ENCODE assay signal across 15 cellular contexts in the genomic region with DNA sequence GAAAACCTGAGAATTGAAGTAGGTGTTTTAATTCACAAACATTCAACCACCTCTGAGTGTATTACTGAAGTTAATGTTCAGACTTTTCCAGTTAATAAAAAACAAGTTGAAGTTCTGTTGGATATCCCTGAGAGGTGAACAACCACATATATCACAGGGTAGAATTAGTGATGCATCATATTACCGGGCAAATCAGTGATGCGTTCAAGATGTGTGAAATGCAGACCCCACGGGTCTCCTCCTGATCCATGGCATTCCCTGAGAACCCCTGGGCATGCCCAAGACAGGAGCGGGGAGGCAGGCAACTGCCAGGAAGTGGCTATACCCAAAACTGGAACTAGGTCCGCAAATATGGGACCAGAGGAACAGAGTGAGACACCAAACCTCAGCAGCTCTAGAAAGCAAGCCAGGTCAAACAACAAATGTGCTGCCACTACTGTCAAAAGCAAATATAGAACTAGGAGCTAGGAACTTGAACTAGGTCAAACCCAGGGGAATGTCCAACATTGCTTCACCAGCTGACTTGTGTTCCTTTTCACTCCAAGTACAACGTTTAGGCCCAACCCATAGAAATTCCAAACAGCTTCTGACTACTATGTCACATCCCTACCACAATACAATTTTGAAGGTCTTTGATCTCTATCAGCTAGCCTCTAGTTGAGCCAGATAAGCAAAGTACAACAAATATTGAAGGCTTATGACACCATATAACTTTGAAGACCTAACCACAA. TPM values are rescaled to one million over a fixed set of nuclear protein-coding genes. Genes with fewer than 3 reads are reported as not detected.
DNase-seq lines count a peak whose midpoint lies in the region; ATAC-seq, FAIRE-seq and TF ChIP-seq lines count a peak whose summit lies in the region.
"Had no signal": no experiment of that assay in that cellular context is flagged by ENCODE, and none has a peak within 500 bp of the region (broad histone marks: within the 10 kb centered on the region; RNA-seq: fewer than 3 reads in every experiment).

No MANE protein-coding gene starts in this region.

- TF ChIP-seq CTCF in GM12878 (IDR thresholded peaks at IDR 0.05 in 2 of 3, conservative IDR thresholded peaks at IDR 0.05 in 1 of 3; ENCODE audit: control insufficient read depth in 2 of 3, extremely low read depth in 1 of 3, insufficient read depth in 1 of 3, low read depth in 3 of 3, low read length in 3 of 3) (no peak), kidney epithelial cell (IDR thresholded peaks at IDR 0.05; ENCODE audit: insufficient read depth, low read length, poor library complexity, severe bottlenecking) (no peak), gastrocnemius medialis (IDR thresholded peaks at IDR 0.05 in 4 of 5, conservative IDR thresholded peaks at IDR 0.05 in 1 of 5) (no peak)

- no peaks in the 10 kb centered on the region for H3K9me3 Mint-ChIP-seq in activated CD8-positive, alpha-beta T cell treated with anti-CD3 and anti-CD28 coated beads, Interleukin-2, amount 10 ng/mL, durations not matched to agents 7 days and 5 days (ENCODE audit: insufficient read depth)
- H3K9me3 Mint-ChIP-seq: activated T-helper 2 cell treated with anti-CD3 and anti-CD28 coated beads, Interferon-gamma antibody, Interleukin-2, Interleukin-4, amounts not matched to agents 10 μg/mL and 5 μg/mL and 100 μg/mL, durations not matched to agents 14 hours and 24 hours and 36 hours had no signal

- H3K4me3 Mint-ChIP-seq in activated CD8-positive, alpha-beta T cell treated with anti-CD3 and anti-CD28 coated beads, Interleukin-2, amount 10 ng/mL, durations not matched to agents 7 days and 5 days, result no peak overlapping the region

- DNase-seq in GM12878 (ENCODE audit: low read depth, low spot score) (no peak), kidney epithelial cell (ENCODE audit: low read depth) (peak; percentile 89), gastrocnemius medialis (peak; percentile 51 to 65), Ammon's horn (ENCODE audit: low spot score) (no peak), amygdala (lab: John Stamatoyannopoulos, UW) (no peak), T-helper 9 cell (no peak)
- no peak for DNase-seq in activated CD8-positive, alpha-beta T cell treated with anti-CD3 and anti-CD28 coated beads, Interleukin-2, amount 10 ng/mL, durations not matched to agents 7 days and 5 days
- DNase-seq: DMS53, NCI-H1417 treated with DMSO at 0.1 percent for 48 hours had no signal

- H3K27ac Mint-ChIP-seq in activated CD8-positive, alpha-beta T cell treated with anti-CD3 and anti-CD28 coated beads, Interleukin-2, amount 10 ng/mL, durations not matched to agents 7 days and 5 days, result no peak overlapping the region
- H3K27ac Mint-ChIP-seq: activated T-helper 2 cell treated with anti-CD3 and anti-CD28 coated beads, Interferon-gamma antibody, Interleukin-2, Interleukin-4, amounts not matched to agents 10 μg/mL and 5 μg/mL and 100 μg/mL, durations not matched to agents 14 hours and 24 hours and 36 hours had no signal

- TF ChIP-seq RAD21 in GM12878 (IDR thresholded peaks at IDR 0.05; ENCODE audit: insufficient read depth, low read depth, low read length), result no peak

- ATAC-seq in GM18498 (IDR thresholded peaks at IDR 0.05; ENCODE audit: unreplicated experiment) (peak; percentile 47), GM12878 (no peak), gastrocnemius medialis (peak; percentile 99)
- no peak for ATAC-seq in activated CD8-positive, alpha-beta T cell treated with anti-CD3 and anti-CD28 coated beads, Interleukin-2, amount 10 ng/mL, durations not matched to agents 7 days and 5 days

- TF ChIP-seq EP300 in GM12878 (IDR thresholded peaks at IDR 0.05; ENCODE audit: borderline replicate concordance in 1 of 2, control insufficient read depth in 1 of 2, low read depth in 2 of 2, low read length in 2 of 2), result no peak

- CTCF ChIA-PET in GM12878 (lab: Yijun Ruan, JAX), result no interaction called here
- CTCF ChIA-PET in activated CD8-positive, alpha-beta T cell treated with anti-CD3 and anti-CD28 coated beads, Interleukin-2, amount 10 ng/mL, durations not matched to agents 7 days and 5 days (lab: Charles Lee), result interaction anchor here (1.4 kb wide), 1 partner anchor 78 kb away, joined by 3 read pairs; no protein-coding TSS in a partner anchor

- RAD21 ChIA-PET in GM12878 (lab: Charles Lee; ENCODE audit: unreplicated experiment), result no interaction called here

- H3K9me3 ChIP-seq in GM12878 (replicated peaks; ENCODE audit: control insufficient read depth, insufficient read depth, low read length) (no peaks in the 10 kb centered on the region), gastrocnemius medialis (no peaks in the 10 kb centered on the region)
- H3K9me3 ChIP-seq: HAP-1 had no signal

- no peaks in the 10 kb centered on the region for H4K20me1 ChIP-seq in GM12878 (ENCODE audit: control insufficient read depth, insufficient read depth)

- no peaks in the 10 kb centered on the region for H3K27me3 ChIP-seq in GM12878 (replicated peaks in 1 of 2; ENCODE audit: control insufficient read depth in 2 of 2, insufficient read depth in 2 of 2, low read length in 1 of 2)
- H3K27me3 ChIP-seq in kidney epithelial cell (ENCODE audit: control insufficient read depth, insufficient read depth, low read length), result no peaks in the 10 kb centered on the region
- no peaks in the 10 kb centered on the region for H3K27me3 ChIP-seq in gastrocnemius medialis

- peaks cover 31% of the 10 kb centered on the region for H3K4me1 Mint-ChIP-seq in activated CD8-positive, alpha-beta T cell treated with anti-CD3 and anti-CD28 coated beads, Interleukin-2, amount 10 ng/mL, durations not matched to agents 7 days and 5 days (ENCODE audit: low read depth)

- POLR2A ChIA-PET in GM12878 (lab: Charles Lee), result no interaction called here
- POLR2A ChIA-PET in activated CD8-positive, alpha-beta T cell treated with anti-CD3 and anti-CD28 coated beads, Interleukin-2, amount 10 ng/mL, durations not matched to agents 7 days and 5 days (lab: Charles Lee), result no interaction called here

- BruUV-seq in GM12878 (replicated peaks; lab: Mats Ljungman, UMichigan), result no TSS peak

- no peak overlapping the region for H3K27ac ChIP-seq in GM12878 (ENCODE audit: control insufficient read depth, insufficient read depth)
- H3K27ac ChIP-seq in gastrocnemius medialis, result peak overlapping the region; percentile 65 to 88 (median 74)
- H3K27ac ChIP-seq: VCaP had no signal

- H3K79me2 ChIP-seq in GM12878 (ENCODE audit: control insufficient read depth, insufficient read depth, low read length), result no peaks in the 10 kb centered on the region; the same call in 1 of the 2 replicates

- no peak overlapping the region for H2AFZ ChIP-seq in GM12878 (ENCODE audit: control insufficient read depth, low read depth, low read length)

- no peak for TF ChIP-seq POLR2A in GM12878 (IDR thresholded peaks at IDR 0.05; ENCODE audit: low read depth, low read length)
- TF ChIP-seq POLR2A in gastrocnemius medialis (IDR thresholded peaks at IDR 0.05), result no peak

- peak; percentile 35 for FAIRE-seq in GM12878 (lab: Jason Lieb, UNC)
- FAIRE-seq: islet of Langerhans had no signal

- H3K36me3 ChIP-seq in GM12878 (ENCODE audit: control insufficient read depth in 2 of 2, insufficient read depth in 2 of 2, low read length in 1 of 2), result no peaks in the 10 kb centered on the region
- H3K36me3 ChIP-seq in kidney epithelial cell (ENCODE audit: control insufficient read depth, insufficient read depth, low read length), result no peaks in the 10 kb centered on the region
- H3K36me3 ChIP-seq in gastrocnemius medialis, result no peaks in the 10 kb centered on the region
- H3K36me3 ChIP-seq: HAP-1 had no signal

- SMC1A ChIA-PET in GM12878 (lab: Charles Lee; ENCODE audit: uncharacterized antibody, unreplicated experiment), result no interaction called here

- H3K4me1 ChIP-seq in GM12878 (ENCODE audit: control insufficient read depth, insufficient read depth, low read length), result peaks cover 11% of the 10 kb centered on the region
- H3K4me1 ChIP-seq in gastrocnemius medialis, result peaks cover 20 to 37% of the 10 kb centered on the region in 2 donors
- H3K4me1 ChIP-seq: HAP-1 had no signal

- no peak overlapping the region for H3K4me2 ChIP-seq in GM12878 (ENCODE audit: control insufficient read depth, insufficient read depth)

- WGBS in GM12878 (ENCODE audit: insufficient coverage, insufficient replicate concordance, low lambda C conversion rate, missing lambda C conversion rate), result 57% methylated on average over 6 of the region's 6 CpGs

- H3K36me3 Mint-ChIP-seq in activated CD8-positive, alpha-beta T cell treated with anti-CD3 and anti-CD28 coated beads, Interleukin-2, amount 10 ng/mL, durations not matched to agents 7 days and 5 days (ENCODE audit: low read depth), result peaks cover 4% of the 10 kb centered on the region

- no peak overlapping the region for H3K4me3 ChIP-seq in GM12878
- H3K4me3 ChIP-seq in kidney epithelial cell (ENCODE audit: low read depth, low read length), result no peak overlapping the region
- H3K4me3 ChIP-seq in gastrocnemius medialis, result peak overlapping the region in 2 of 4 donors; percentile 20 to 33
- H3K4me3 ChIP-seq: HAP-1, skin epidermis had no signal

- intact Hi-C loops in GM12878 (cut with micrococcal nuclease; ENCODE audit: unreplicated experiment) (no loop called here), gastrocnemius medialis (cut with DNase I; ENCODE audit: low total_unique reads) (no loop called here)

- H3K27me3 Mint-ChIP-seq in activated CD8-positive, alpha-beta T cell treated with anti-CD3 and anti-CD28 coated beads, Interleukin-2, amount 10 ng/mL, durations not matched to agents 7 days and 5 days (ENCODE audit: low read depth), result no peaks in the 10 kb centered on the region

- H3K9ac ChIP-seq in GM12878 (ENCODE audit: control insufficient read depth, insufficient read depth, low read length), result no peak overlapping the region

- in situ Hi-C loops in GM12878 (cut with MboI), result no loop called here
- in situ Hi-C loops in gastrocnemius medialis (cut with MboI; ENCODE audit: low sequenced_read_pairs in 4 of 4), result loop anchor here in 2 of 4 donors (25.0 kb wide), 2 partner anchors 365 to 390 kb away; no protein-coding TSS in a partner anchor

RNA-seq across cellular contexts. Expression of gene PSTPIP2, which starts 20.2 kb away (rescaled TPM):
- total RNA-seq in GM12878 (2013; cell fraction: nucleolus; rRNA removed), result 0.92 and 1.2 TPM in 2 replicates
- total RNA-seq in GM12878 (2014; rRNA removed) (23.0 and 23.6 TPM in 2 replicates), GM12878 (2014; rRNA removed; fragmentation: Illumina TruSeq; extraction: Trizol) (27.0 and 28.8 TPM in 2 replicates), GM12878 (2021) (21.2 and 23.5 TPM in 2 replicates), kidney epithelial cell (11.2 and 14.2 TPM in 2 replicates), gastrocnemius medialis (10 to 100 TPM in 2 of 4 donors, 1 to 10 TPM in 2; 8.4 to 18.2 (median 10.3) TPM)
- polyA plus RNA-seq in GM12878 (2011; ENCODE audit: low read depth), result 9.9 TPM
- polyA plus RNA-seq in GM12878 (2011; rRNA removed) (0.69 and 0.82 TPM in 2 replicates), GM12878 (2014; fragmentation: Illumina TruSeq; extraction: Trizol) (38.4 and 44.3 TPM in 2 replicates), GM12878 (2014; fragmentation: Nextera tagmentation; extraction: Ambion mirVana) (10 to 100 TPM; 12.6 to 15.5 TPM), GM12878 (2014; rRNA removed) (24.6 and 30.5 TPM in 2 replicates), GM12878 (2016; fragmentation: Nextera tagmentation; extraction: Ambion mirVana) (10 to 100 TPM; 26.5 to 28.9 TPM)
- polyA plus RNA-seq in GM12878 (2011; cell fraction: cytosol; rRNA removed), result 0.36 and 0.45 TPM in 2 replicates
- 0.27 and 0.70 TPM in 2 replicates for polyA plus RNA-seq in GM12878 (2011; cell fraction: nucleus; rRNA removed)
- 13.0 and 14.7 TPM in 2 replicates for polyA plus RNA-seq in GM12878 (2012)
- polyA minus RNA-seq in GM12878 (2011; rRNA and poly(A)+ RNA removed), result 0.15 and 0.29 TPM in 2 replicates
- polyA minus RNA-seq in GM12878 (2011; cell fraction: cytosol; rRNA and poly(A)+ RNA removed), result 0.42 TPM in 1 of 2 replicates, not detected in the other
- 0.12 and 0.29 TPM in 2 replicates for polyA minus RNA-seq in GM12878 (2011; cell fraction: nucleus; rRNA and poly(A)+ RNA removed)
- 1 to 10 TPM; 7.7 to 8.5 TPM for total RNA-seq in activated CD8-positive, alpha-beta T cell treated with anti-CD3 and anti-CD28 coated beads, Interleukin-2, amount 10 ng/mL, durations not matched to agents 7 days and 5 days

RNA-seq across cellular contexts. Expression of gene ATP5F1A, which starts 46.2 kb away (rescaled TPM):
- 245 and 272 TPM in 2 replicates for total RNA-seq in GM12878 (2013; cell fraction: nucleolus; rRNA removed)
- 628 and 706 TPM in 2 replicates for total RNA-seq in GM12878 (2014; rRNA removed)
- total RNA-seq in GM12878 (2014; rRNA removed; fragmentation: Illumina TruSeq; extraction: Trizol), result 638 and 668 TPM in 2 replicates
- 584 and 592 TPM in 2 replicates for total RNA-seq in GM12878 (2021)
- 366 TPM for polyA plus RNA-seq in GM12878 (2011; ENCODE audit: low read depth)
- polyA plus RNA-seq in GM12878 (2011; rRNA removed), result 779 and 780 TPM in 2 replicates
- 859 and 991 TPM in 2 replicates for polyA plus RNA-seq in GM12878 (2011; cell fraction: cytosol; rRNA removed)
- 432 and 642 TPM in 2 replicates for polyA plus RNA-seq in GM12878 (2011; cell fraction: nucleus; rRNA removed)
- polyA plus RNA-seq in GM12878 (2012), result 352 and 442 TPM in 2 replicates
- 631 and 687 TPM in 2 replicates for polyA plus RNA-seq in GM12878 (2014; fragmentation: Illumina TruSeq; extraction: Trizol)
- polyA plus RNA-seq in GM12878 (2014; fragmentation: Nextera tagmentation; extraction: Ambion mirVana), result 1,000 to 10,000 TPM in 1 of 2 experiments, 100 to 1,000 TPM in 1; 863 to 1,161 TPM
- polyA plus RNA-seq in GM12878 (2014; rRNA removed), result 483 and 626 TPM in 2 replicates
- polyA plus RNA-seq in GM12878 (2016; fragmentation: Nextera tagmentation; extraction: Ambion mirVana), result 100 to 1,000 TPM; 815 to 828 TPM
- 930 and 952 TPM in 2 replicates for polyA minus RNA-seq in GM12878 (2011; rRNA and poly(A)+ RNA removed)
- polyA minus RNA-seq in GM12878 (2011; cell fraction: cytosol; rRNA and poly(A)+ RNA removed), result 255 and 313 TPM in 2 replicates
- 87.5 and 150 TPM in 2 replicates for polyA minus RNA-seq in GM12878 (2011; cell fraction: nucleus; rRNA and poly(A)+ RNA removed)
- total RNA-seq in kidney epithelial cell, result 360 and 364 TPM in 2 replicates
- 1,000 to 10,000 TPM in 1 of 4 donors, 100 to 1,000 TPM in 3; 845 to 1,536 (median 877) TPM for total RNA-seq in gastrocnemius medialis
- total RNA-seq in activated CD8-positive, alpha-beta T cell treated with anti-CD3 and anti-CD28 coated beads, Interleukin-2, amount 10 ng/mL, durations not matched to agents 7 days and 5 days, result 100 to 1,000 TPM; 377 to 385 TPM

RNA-seq across cellular contexts. Expression of gene HAUS1, which starts 52.3 kb away (rescaled TPM):
- total RNA-seq in GM12878 (2013; cell fraction: nucleolus; rRNA removed), result 5.8 and 10.9 TPM in 2 replicates
- total RNA-seq in GM12878 (2014; rRNA removed) (41.2 and 56.0 TPM in 2 replicates), GM12878 (2014; rRNA removed; fragmentation: Illumina TruSeq; extraction: Trizol) (75.1 and 79.6 TPM in 2 replicates), GM12878 (2021) (52.4 and 58.7 TPM in 2 replicates), kidney epithelial cell (28.8 and 36.3 TPM in 2 replicates), gastrocnemius medialis (10 to 100 TPM in 3 of 4 donors, 1 to 10 TPM in 1; 8.1 to 20.6 (median 13.3) TPM)
- 30.4 TPM for polyA plus RNA-seq in GM12878 (2011; ENCODE audit: low read depth)
- polyA plus RNA-seq in GM12878 (2011; rRNA removed) (85.5 and 142 TPM in 2 replicates), GM12878 (2014; fragmentation: Illumina TruSeq; extraction: Trizol) (98.3 and 102 TPM in 2 replicates), GM12878 (2014; fragmentation: Nextera tagmentation; extraction: Ambion mirVana) (100 to 1,000 TPM; 173 to 182 TPM), GM12878 (2014; rRNA removed) (44.7 and 54.6 TPM in 2 replicates), GM12878 (2016; fragmentation: Nextera tagmentation; extraction: Ambion mirVana) (100 to 1,000 TPM; 106 to 119 TPM)
- polyA plus RNA-seq in GM12878 (2011; cell fraction: cytosol; rRNA removed), result 34.6 and 41.4 TPM in 2 replicates
- polyA plus RNA-seq in GM12878 (2011; cell fraction: nucleus; rRNA removed), result 21.8 and 23.1 TPM in 2 replicates
- 35.7 and 37.6 TPM in 2 replicates for polyA plus RNA-seq in GM12878 (2012)
- 14.2 and 18.6 TPM in 2 replicates for polyA minus RNA-seq in GM12878 (2011; rRNA and poly(A)+ RNA removed)
- 17.8 and 24.2 TPM in 2 replicates for polyA minus RNA-seq in GM12878 (2011; cell fraction: cytosol; rRNA and poly(A)+ RNA removed)
- 5.2 and 6.0 TPM in 2 replicates for polyA minus RNA-seq in GM12878 (2011; cell fraction: nucleus; rRNA and poly(A)+ RNA removed)
- total RNA-seq in activated CD8-positive, alpha-beta T cell treated with anti-CD3 and anti-CD28 coated beads, Interleukin-2, amount 10 ng/mL, durations not matched to agents 7 days and 5 days, result 10 to 100 TPM; 63.7 to 65.9 TPM

Comparison
In these comparisons a context has a peak if more than half of its experiments do, and no peak if none do; other contexts are left out.
1. ATAC-seq: peak in GM18498 (single experiment) and gastrocnemius medialis (2 of 2); none in GM12878 (single experiment) and activated CD8-positive, alpha-beta T cell treated with anti-CD3 and anti-CD28 coated beads, Interleukin-2, amount 10 ng/mL, durations not matched to agents 7 days and 5 days (single experiment).
2. DNase-seq: peak in kidney epithelial cell (single experiment) and gastrocnemius medialis (2 of 2); none in GM12878 (single experiment), Ammon's horn (single experiment), amygdala (0 of 56), activated CD8-positive, alpha-beta T cell treated with anti-CD3 and anti-CD28 coated beads, Interleukin-2, amount 10 ng/mL, durations not matched to agents 7 days and 5 days (single experiment) and T-helper 9 cell (single experiment).